12 cellular contexts compared by ENCODE assay signal in the genomic region with DNA sequence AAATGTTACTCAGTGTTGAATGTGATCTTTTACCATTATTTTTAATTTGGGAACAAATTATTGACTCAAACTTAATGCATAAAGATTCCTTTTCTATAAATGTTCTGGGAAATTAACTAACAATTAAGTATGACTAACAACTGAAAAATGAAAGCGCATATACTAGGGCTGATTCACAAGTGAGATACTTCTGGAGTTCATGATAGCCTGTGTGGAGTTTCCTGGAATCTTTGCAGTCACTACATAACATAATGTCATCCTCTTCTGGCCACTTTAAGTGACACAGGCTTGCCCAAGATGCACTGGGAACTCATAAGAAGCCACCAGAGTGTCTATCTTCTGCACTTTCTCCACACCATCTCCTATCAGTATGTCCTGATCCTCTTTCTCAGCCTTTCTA.
DNase-seq lines count a peak whose midpoint lies in the region; ATAC-seq, FAIRE-seq and TF ChIP-seq lines count a peak whose summit lies in the region.
"Had no signal": no experiment of that assay in that cellular context is flagged by ENCODE, and none has a peak within 500 bp of the region (broad histone marks: within the 10 kb centered on the region; RNA-seq: fewer than 3 reads in every experiment).

No MANE protein-coding gene starts in this region.

- H3K9me1 ChIP-seq in K562 (ENCODE audit: control insufficient read depth, insufficient read depth, low read length) (no peaks in the 10 kb centered on the region), keratinocyte (ENCODE audit: control insufficient read depth, extremely low read depth, insufficient read depth, low read length) (no peaks in the 10 kb centered on the region)

- H3K4me1 ChIP-seq in K562 (replicated peaks in 1 of 2; ENCODE audit: control insufficient read depth in 2 of 2, insufficient read depth in 2 of 2, low read length in 2 of 2): no peaks in the 10 kb centered on the region
- peaks cover 10% of the 10 kb centered on the region for H3K4me1 ChIP-seq in keratinocyte (ENCODE audit: control insufficient read depth, extremely low read depth, insufficient read depth, low read length)
- H3K4me1 ChIP-seq: heart left ventricle had no signal

- intact Hi-C loops in K562 (cut with micrococcal nuclease): no loop called here

- no peak for TF ChIP-seq RAD21 in K562 (CRISPR knock-in tag; conservative IDR thresholded peaks at IDR 0.05 in 1 of 2, IDR thresholded peaks at IDR 0.05 in 1 of 2)

- H3K36me3 Mint-ChIP-seq in nephron progenitor cell (ENCODE audit: low read depth): peaks cover 16% of the 10 kb centered on the region

- TF ChIP-seq POLR2A in K562 (conservative IDR thresholded peaks at IDR 0.05): no peak

- H3K27me3 ChIP-seq in AG04450 (ENCODE audit: control insufficient read depth, insufficient read depth, low read length) (no peaks in the 10 kb centered on the region), K562 (ENCODE audit: control insufficient read depth in 2 of 2, insufficient read depth in 2 of 2, low read length in 2 of 2) (no peaks in the 10 kb centered on the region), keratinocyte (ENCODE audit: control insufficient read depth, extremely low read depth, insufficient read depth, low read length) (no peaks in the 10 kb centered on the region)
- H3K27me3 ChIP-seq: BLaER1, heart left ventricle had no signal

- no peak for DNase-seq in AG04450 (ENCODE audit: low read depth, low spot score)
- peak; percentile 72 for DNase-seq in HS-5 (ENCODE audit: low read depth)
- no peak for DNase-seq in K562 (ENCODE audit: extremely low read depth in 1 of 4, low spot score in 3 of 4)
- peak; percentile 23 for DNase-seq in keratinocyte (ENCODE audit: low read depth, low spot score)
- DNase-seq in HT-29 (ENCODE audit: low spot score): no peak
- DNase-seq in NCI-H187 (lab: John Stamatoyannopoulos, UW): no peak
- DNase-seq in nephron progenitor cell: no peak
- DNase-seq: activated naive CD4-positive, alpha-beta T cell treated with anti-CD3 and anti-CD28 coated beads for 36 hours; heart left ventricle; NCI-H526 treated with DMSO at 0.1 percent for 48 hours had no signal

- H2AFZ ChIP-seq in K562 (ENCODE audit: low read depth, low read length) (no peak overlapping the region), keratinocyte (ENCODE audit: control insufficient read depth, low read length) (peak overlapping the region; percentile 75)

- H3K9ac ChIP-seq in K562 (ENCODE audit: insufficient read depth in 1 of 2, low read depth in 2 of 2, low read length in 2 of 2): no peak overlapping the region
- H3K9ac ChIP-seq in keratinocyte (ENCODE audit: control insufficient read depth, extremely low read depth, insufficient read depth, low read length): no peak overlapping the region
- H3K9ac ChIP-seq: BLaER1 had no signal

- no peaks in the 10 kb centered on the region for H3K4me1 Mint-ChIP-seq in nephron progenitor cell

- BruUV-seq in K562 (replicated peaks; lab: Mats Ljungman, UMichigan): no TSS peak

- no peak overlapping the region for H3K4me2 ChIP-seq in K562 (ENCODE audit: insufficient read depth, low read length)
- peak overlapping the region; percentile 57 for H3K4me2 ChIP-seq in keratinocyte (ENCODE audit: control insufficient read depth, extremely low read depth, insufficient read depth, low read depth, low read length)
- H3K4me2 ChIP-seq: BLaER1 had no signal

- H3K36me3 ChIP-seq in K562 (ENCODE audit: control insufficient read depth, insufficient read depth, low read length): no peaks in the 10 kb centered on the region
- no peaks in the 10 kb centered on the region for H3K36me3 ChIP-seq in keratinocyte (ENCODE audit: control insufficient read depth in 2 of 2, extremely low read depth in 1 of 2, insufficient read depth in 2 of 2, low read length in 2 of 2)
- H3K36me3 ChIP-seq: BLaER1, heart left ventricle had no signal

- dilution Hi-C loops in keratinocyte (cut with MboI; ENCODE audit: extremely low pct_ligation_motif_present, low sequenced_read_pairs): no loop called here

- H3K27ac Mint-ChIP-seq in nephron progenitor cell: no peak overlapping the region
- H3K27ac Mint-ChIP-seq: activated naive CD4-positive, alpha-beta T cell treated with anti-CD3 and anti-CD28 coated beads for 36 hours had no signal

- H3K4me3 Mint-ChIP-seq in nephron progenitor cell: no peak overlapping the region
- H3K4me3 Mint-ChIP-seq: activated naive CD4-positive, alpha-beta T cell treated with anti-CD3 and anti-CD28 coated beads for 36 hours had no signal

- CTCF ChIA-PET in AG04450 (lab: Charles Lee) (no interaction called here), K562 (lab: Yijun Ruan, JAX; ENCODE audit: low intra/inter-chr PET ratio) (no interaction called here)

- FAIRE-seq in K562 (lab: Jason Lieb, UNC) (no peak), keratinocyte (lab: Jason Lieb, UNC) (peak; percentile 76)

- in situ Hi-C loops in K562 (cut with MboI): no loop called here

- H3K79me2 ChIP-seq in K562 (ENCODE audit: control insufficient read depth, insufficient read depth, low read length) (no peaks in the 10 kb centered on the region), keratinocyte (ENCODE audit: control insufficient read depth, insufficient read depth, low read length) (no peaks in the 10 kb centered on the region)

- TF ChIP-seq EP300 in K562 (IDR thresholded peaks at IDR 0.05; ENCODE audit: low read length): no peak

- ATAC-seq in K562: no peak
- no peak for ATAC-seq in GM21717 (IDR thresholded peaks at IDR 0.05; ENCODE audit: unreplicated experiment)
- ATAC-seq: heart left ventricle had no signal

- H3K27me3 Mint-ChIP-seq in nephron progenitor cell (ENCODE audit: low read depth, poor library complexity): peaks cover 3% of the 10 kb centered on the region

- WGBS in K562 (ENCODE audit: insufficient coverage, low coverage, missing lambda C conversion rate): 0% methylated on average over 1 of the region's 1 CpG

- H3K9me3 ChIP-seq in AG04450 (ENCODE audit: control insufficient read depth, insufficient read depth, low read length): no peaks in the 10 kb centered on the region; the same call in 1 of the 2 replicates
- H3K9me3 ChIP-seq in K562 (replicated peaks; ENCODE audit: control insufficient read depth, insufficient read depth, low read depth, low read length): no peaks in the 10 kb centered on the region
- no peaks in the 10 kb centered on the region for H3K9me3 ChIP-seq in keratinocyte (ENCODE audit: control insufficient read depth, low read depth, low read length)

- peaks cover 25% of the 10 kb centered on the region for H3K9me3 Mint-ChIP-seq in nephron progenitor cell

- H3K27ac ChIP-seq in AG04450 (ENCODE audit: low read depth, low read length) (peak overlapping the region; percentile 47), K562 (ENCODE audit: extremely low read depth, low read depth, low read length) (no peak overlapping the region), keratinocyte (ENCODE audit: control insufficient read depth, insufficient read depth, low read length) (no peak overlapping the region)
- H3K27ac ChIP-seq: BLaER1, heart left ventricle had no signal

- TF ChIP-seq CTCF in AG04450 (IDR thresholded peaks at IDR 0.05; ENCODE audit: low read depth, low read length) (no peak), K562 (IDR thresholded peaks at IDR 0.05 in 2 of 3, conservative IDR thresholded peaks at IDR 0.05 in 1 of 3; ENCODE audit: insufficient read depth in 2 of 3, low read depth in 1 of 3, low read length in 3 of 3) (no peak), keratinocyte (optimal IDR thresholded peaks at IDR 0.05 in 1 of 3, IDR thresholded peaks at IDR 0.05 in 1 of 3, conservative IDR thresholded peaks at IDR 0.05 in 1 of 3; ENCODE audit: extremely low read depth in 1 of 3, insufficient read depth in 2 of 3, low read length in 3 of 3) (peak in 1 of 3 experiments; percentile 46), nephron progenitor cell (IDR thresholded peaks at IDR 0.05) (no peak)

- no peak overlapping the region for H3K4me3 ChIP-seq in AG04450 (ENCODE audit: low read depth, low read length)
- no peak overlapping the region for H3K4me3 ChIP-seq in K562
- no peak overlapping the region for H3K4me3 ChIP-seq in keratinocyte (ENCODE audit: control insufficient read depth in 2 of 3, extremely low read depth in 1 of 3, insufficient read depth in 2 of 3, low read depth in 1 of 3, low read length in 3 of 3)
- H3K4me3 ChIP-seq: BLaER1, heart left ventricle had no signal

- H4K20me1 ChIP-seq in K562 (replicated peaks; ENCODE audit: control insufficient read depth, insufficient read depth, low read length) (no peaks in the 10 kb centered on the region), keratinocyte (ENCODE audit: control insufficient read depth, extremely low read depth, insufficient read depth, low read length) (no peaks in the 10 kb centered on the region)
- H4K20me1 ChIP-seq: BLaER1 had no signal

- POLR2A ChIA-PET in AG04450 (lab: Yijun Ruan, JAX) (no interaction called here), K562 (lab: Yijun Ruan, JAX) (no interaction called here)

TF ChIP-seq in K562, 482 proteins besides CTCF, POLR2A, EP300 and RAD21:
- TF ChIP-seq JUND (IDR thresholded peaks at IDR 0.05; ENCODE audit: borderline replicate concordance, low read depth, low read length) (no peak), JUND (tag; IDR thresholded peaks at IDR 0.05; ENCODE audit: borderline replicate concordance, low read depth, low read length) (peak; percentile 27; the same call in 1 of the 3 replicates), TBP (optimal IDR thresholded peaks at IDR 0.05; ENCODE audit: low read depth, low read length) (no peak), ELF2 (CRISPR knock-in tag; IDR thresholded peaks at IDR 0.05) (no peak), NR4A1 (CRISPR knock-in tag; IDR thresholded peaks at IDR 0.05) (no peak), NR4A1 (tag; IDR thresholded peaks at IDR 0.05) (no peak), FOSL1 (tag; conservative IDR thresholded peaks at IDR 0.05) (peak; percentile 85)

Comparison
In these comparisons a context has a peak if more than half of its experiments do, and no peak if none do; other contexts are left out.
1. DNase-seq: peak in HS-5 (single experiment) and keratinocyte (single experiment); none in AG04450 (single experiment), K562 (0 of 4), HT-29 (single experiment), NCI-H187 (0 of 2) and nephron progenitor cell (single experiment).